2 cellular contexts compared by ENCODE assay signal in genomic region chr11:119414734-119415133, GRCh38.
TF ChIP-seq lines count a peak whose summit lies in the region.

No MANE protein-coding gene starts in this region.

TF ChIP-seq in HepG2, 621 proteins besides CTCF, POLR2A, EP300 and RAD21:
- TF ChIP-seq THYN1 (CRISPR knock-in tag; IDR thresholded peaks at IDR 0.05; ENCODE audit: borderline replicate concordance, low read depth) (no peak), MAFF (IDR thresholded peaks at IDR 0.05; ENCODE audit: low read depth, low read length) (peak; percentile 76), MAFK (conservative IDR thresholded peaks at IDR 0.05 in 1 of 2, IDR thresholded peaks at IDR 0.05 in 1 of 2; ENCODE audit: low read length in 2 of 2) (peak; percentile 69 to 77), SSRP1 (CRISPR knock-in tag; IDR thresholded peaks at IDR 0.05) (no peak)
TF ChIP-seq in HepG2: peak in this region for 2.

TF ChIP-seq in K562, 482 proteins besides CTCF, POLR2A, EP300 and RAD21:
- TF ChIP-seq C11orf30 (IDR thresholded peaks at IDR 0.05; ENCODE audit: low read depth) (peak; percentile 56), MAFG (tag; conservative IDR thresholded peaks at IDR 0.05) (peak; percentile 45), ZNF316 (IDR thresholded peaks at IDR 0.05) (peak; percentile 76), MAFK (IDR thresholded peaks at IDR 0.05; ENCODE audit: low read length) (peak; percentile 40; the same call in 1 of the 2 replicates), ARID2 (IDR thresholded peaks at IDR 0.05) (no peak), TEAD2 (tag; IDR thresholded peaks at IDR 0.05) (no peak), MAFF (IDR thresholded peaks at IDR 0.05; ENCODE audit: low read length) (peak; percentile 63)
- TF ChIP-seq, protein P1, sequence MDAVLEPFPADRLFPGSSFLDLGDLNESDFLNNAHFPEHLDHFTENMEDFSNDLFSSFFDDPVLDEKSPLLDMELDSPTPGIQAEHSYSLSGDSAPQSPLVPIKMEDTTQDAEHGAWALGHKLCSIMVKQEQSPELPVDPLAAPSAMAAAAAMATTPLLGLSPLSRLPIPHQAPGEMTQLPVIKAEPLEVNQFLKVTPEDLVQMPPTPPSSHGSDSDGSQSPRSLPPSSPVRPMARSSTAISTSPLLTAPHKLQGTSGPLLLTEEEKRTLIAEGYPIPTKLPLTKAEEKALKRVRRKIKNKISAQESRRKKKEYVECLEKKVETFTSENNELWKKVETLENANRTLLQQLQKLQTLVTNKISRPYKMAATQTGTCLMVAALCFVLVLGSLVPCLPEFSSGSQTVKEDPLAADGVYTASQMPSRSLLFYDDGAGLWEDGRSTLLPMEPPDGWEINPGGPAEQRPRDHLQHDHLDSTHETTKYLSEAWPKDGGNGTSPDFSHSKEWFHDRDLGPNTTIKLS (IDR thresholded peaks at IDR 0.05; ENCODE audit: borderline replicate concordance, low read depth), result no peak
